Comparison of ENCODE assay signal across 8 cellular contexts in genomic region chr20:3406481-3407425, GRCh38. TPM values are rescaled to one million over a fixed set of nuclear protein-coding genes. Genes with fewer than 3 reads are reported as not detected.
DNase-seq lines count a peak whose midpoint lies in the region; ATAC-seq lines count a peak whose summit lies in the region.

No MANE protein-coding gene starts in this region.

- H3K36me3 Mint-ChIP-seq in stimulated activated memory B cell treated with anti-CD40 and anti-IgM and Interleukin-4, amounts not matched to agents 10 μg/mL and 1 μg/mL and 100 μg/mL, for 72 hours: no peaks in the 10 kb centered on the region

- ATAC-seq in HG03039 (IDR thresholded peaks at IDR 0.05; ENCODE audit: unreplicated experiment) (peak; percentile 5), left lobe of liver (peak; percentile 24), GM18498 (IDR thresholded peaks at IDR 0.05; ENCODE audit: unreplicated experiment) (no peak)
- peak; percentile 0 for ATAC-seq in stimulated activated memory B cell treated with anti-CD40 and anti-IgM and Interleukin-4, amounts not matched to agents 10 μg/mL and 1 μg/mL and 100 μg/mL, for 72 hours

- peak overlapping the region; percentile 99 for H3K4me3 Mint-ChIP-seq in stimulated activated memory B cell treated with anti-CD40 and anti-IgM and Interleukin-4, amounts not matched to agents 10 μg/mL and 1 μg/mL and 100 μg/mL, for 72 hours

- peak overlapping the region; percentile 88 for H3K27ac Mint-ChIP-seq in stimulated activated memory B cell treated with anti-CD40 and anti-IgM and Interleukin-4, amounts not matched to agents 10 μg/mL and 1 μg/mL and 100 μg/mL, for 72 hours

- no peaks in the 10 kb centered on the region for H3K9me3 Mint-ChIP-seq in stimulated activated memory B cell treated with anti-CD40 and anti-IgM and Interleukin-4, amounts not matched to agents 10 μg/mL and 1 μg/mL and 100 μg/mL, for 72 hours

- peaks cover 37% of the 10 kb centered on the region for H3K4me1 Mint-ChIP-seq in stimulated activated memory B cell treated with anti-CD40 and anti-IgM and Interleukin-4, amounts not matched to agents 10 μg/mL and 1 μg/mL and 100 μg/mL, for 72 hours

- in situ Hi-C loops in Caki2 (cut with HindIII; ENCODE audit: low pct_unique_long_range_greater_than_20kb, low sequenced_read_pairs): no loop called here

- DNase-seq in Caki2 (ENCODE audit: low read depth) (peak; percentile 51), T-helper 2 cell (peak in 3 of 5 experiments; percentile 4 to 18 (median 4)), dermis blood vessel endothelial cell (peak; percentile 28), left lobe of liver (ENCODE audit: low spot score) (no peak), SHP77 treated with DMSO at 0.1 percent for 48 hours (lab: John Stamatoyannopoulos, UW) (no peak)

- no peaks in the 10 kb centered on the region for H3K27me3 Mint-ChIP-seq in stimulated activated memory B cell treated with anti-CD40 and anti-IgM and Interleukin-4, amounts not matched to agents 10 μg/mL and 1 μg/mL and 100 μg/mL, for 72 hours

RNA-seq across cellular contexts. Expression of gene DNAAF9, which starts 0.7 kb away (rescaled TPM):
- total RNA-seq in Caki2 (2014; rRNA removed; shearing (Covaris generic); ENCODE audit: low replicate concordance): 5.7 and 6.1 TPM in 2 replicates
- total RNA-seq in dermis blood vessel endothelial cell (19.2 and 21.9 TPM in 2 replicates), left lobe of liver (2.9 TPM)

Comparison
In these comparisons a context has a peak if more than half of its experiments do, and no peak if none do; other contexts are left out.
1. DNase-seq: peak in Caki2 (single experiment), T-helper 2 cell (3 of 5) and dermis blood vessel endothelial cell (single experiment); none in left lobe of liver (single experiment) and SHP77 treated with DMSO at 0.1 percent for 48 hours (single experiment).